ENCODE assay signal across 9 cellular contexts in the genomic region with DNA sequence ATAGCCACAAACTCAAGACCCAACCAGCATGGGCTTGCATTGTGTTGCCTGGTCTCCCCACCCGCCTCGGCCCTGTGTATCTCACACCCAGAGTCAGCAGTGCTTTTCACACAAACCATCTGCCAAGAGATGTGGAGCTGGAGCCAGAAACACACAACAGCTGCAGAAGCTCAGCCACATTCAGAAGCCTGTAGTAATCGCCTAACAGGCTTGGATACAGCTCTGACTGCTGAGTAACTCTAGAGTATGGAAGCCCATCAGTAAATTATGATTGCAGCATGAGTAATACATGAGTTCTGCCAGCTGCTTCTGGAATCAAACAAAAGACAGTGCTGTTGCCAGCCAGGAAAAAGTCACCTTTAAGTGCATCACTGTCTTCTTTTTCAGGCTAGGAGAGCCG. TPM values are rescaled to one million over a fixed set of nuclear protein-coding genes. Genes with fewer than 3 reads are reported as not detected.
DNase-seq lines count a peak whose midpoint lies in the region; ATAC-seq and TF ChIP-seq lines count a peak whose summit lies in the region.
"Had no signal": no experiment of that assay in that cellular context is flagged by ENCODE, and none has a peak within 500 bp of the region (broad histone marks: within the 10 kb centered on the region; RNA-seq: fewer than 3 reads in every experiment).

No MANE protein-coding gene starts in this region.

- no peaks in the 10 kb centered on the region for H3K9me3 Mint-ChIP-seq in activated T-cell treated with anti-CD3 and anti-CD28 coated beads, Interleukin-2, amount 50 U/mL, for 72 hours
- H3K9me3 Mint-ChIP-seq: neural crest cell had no signal

- H3K9me3 ChIP-seq in stomach (no peaks in the 10 kb centered on the region), HAP-1 (no peaks in the 10 kb centered on the region)

- no peak for ATAC-seq in HG02973 (IDR thresholded peaks at IDR 0.05; ENCODE audit: unreplicated experiment)
- ATAC-seq in activated T-cell treated with anti-CD3 and anti-CD28 coated beads, Interleukin-2, amount 50 U/mL, for 72 hours (replicated peaks in 1 of 2): no peak

- H3K36me3 Mint-ChIP-seq in activated T-cell treated with anti-CD3 and anti-CD28 coated beads, Interleukin-2, amount 50 U/mL, for 72 hours (ENCODE audit: insufficient read depth in 2 of 2): no peaks in the 10 kb centered on the region

- TF ChIP-seq POLR2A in stomach (IDR thresholded peaks at IDR 0.05): no peak

- H3K27me3 ChIP-seq in stomach (no peaks in the 10 kb centered on the region), HAP-1 (ENCODE audit: low read depth) (no peaks in the 10 kb centered on the region)

- no peak overlapping the region for H3K4me3 Mint-ChIP-seq in activated T-cell treated with anti-CD3 and anti-CD28 coated beads, Interleukin-2, amount 50 U/mL, for 72 hours
- H3K4me3 Mint-ChIP-seq: neural crest cell had no signal

- DNase-seq in HS-5 (ENCODE audit: low read depth) (peak; percentile 87), amniotic epithelial cell (ENCODE audit: low read depth) (peak; percentile 96), hepatic stellate cell (ENCODE audit: low spot score) (peak; percentile 78), stomach (peak; percentile 31), HAP-1 (ENCODE audit: low spot score in 2 of 2) (no peak), NCI-H2171 (lab: John Stamatoyannopoulos, UW) (no peak)
- no peak for DNase-seq in activated T-cell treated with anti-CD3 and anti-CD28 coated beads, Interleukin-2, amount 50 U/mL, for 72 hours

- no peaks in the 10 kb centered on the region for H3K4me1 Mint-ChIP-seq in activated T-cell treated with anti-CD3 and anti-CD28 coated beads, Interleukin-2, amount 50 U/mL, for 72 hours (ENCODE audit: low read depth)
- H3K4me1 Mint-ChIP-seq: neural crest cell had no signal

- peaks cover 0 to 20% (median 15%) of the 10 kb centered on the region in 4 donors for H3K4me1 ChIP-seq in stomach
- H3K4me1 ChIP-seq in HAP-1: no peaks in the 10 kb centered on the region

- H3K36me3 ChIP-seq in stomach (no peaks in the 10 kb centered on the region), HAP-1 (replicated peaks) (no peaks in the 10 kb centered on the region)

- intact Hi-C loops in stomach (cut with DNase I; ENCODE audit: low total_unique reads): no loop called here

- peak overlapping the region in 4 of 5 donors; percentile 27 to 48 (median 38) for H3K27ac ChIP-seq in stomach

- H3K4me3 ChIP-seq in stomach: no peak overlapping the region
- no peak overlapping the region for H3K4me3 ChIP-seq in HAP-1

- WGBS in stomach, 5 donors: 36 to 52% (median 44%) methylated on average over 4 of the region's 4 CpGs

- TF ChIP-seq EP300 in stomach (IDR thresholded peaks at IDR 0.05): no peak

- TF ChIP-seq CTCF in stomach (IDR thresholded peaks at IDR 0.05): no peak

- in situ Hi-C loops in HAP-1 (cut with MboI; ENCODE audit: low sequenced_read_pairs): no loop called here

- H3K27me3 Mint-ChIP-seq in activated T-cell treated with anti-CD3 and anti-CD28 coated beads, Interleukin-2, amount 50 U/mL, for 72 hours (ENCODE audit: low read depth): peaks cover 7% of the 10 kb centered on the region

- no peak overlapping the region for H3K27ac Mint-ChIP-seq in activated T-cell treated with anti-CD3 and anti-CD28 coated beads, Interleukin-2, amount 50 U/mL, for 72 hours

RNA-seq across cellular contexts. Expression of a gene that starts 16.0 kb away (rescaled TPM):
- total RNA-seq in stomach: 10 to 100 TPM in 1 of 5 donors, 1 to 10 TPM in 3, not detected in 1; 2.0 to 25.5 (median 4.1) TPM
- polyA plus RNA-seq in stomach: 1 to 10 TPM in 1 of 3 donors, under 1 TPM in 2; 0.56 to 1.5 (median 0.92) TPM
- total RNA-seq in activated T-cell treated with anti-CD3 and anti-CD28 coated beads, Interleukin-2, amount 50 U/mL, for 72 hours: not detected

Comparison
In these comparisons a context has a peak if more than half of its experiments do, and no peak if none do; other contexts are left out.
1. DNase-seq: peak in HS-5 (single experiment), amniotic epithelial cell (single experiment), hepatic stellate cell (single experiment) and stomach (single experiment); none in HAP-1 (0 of 2), NCI-H2171 (single experiment) and activated T-cell treated with anti-CD3 and anti-CD28 coated beads, Interleukin-2, amount 50 U/mL, for 72 hours (0 of 2).